Comparison of ENCODE assay signal across 10 cellular contexts in the genomic region with DNA sequence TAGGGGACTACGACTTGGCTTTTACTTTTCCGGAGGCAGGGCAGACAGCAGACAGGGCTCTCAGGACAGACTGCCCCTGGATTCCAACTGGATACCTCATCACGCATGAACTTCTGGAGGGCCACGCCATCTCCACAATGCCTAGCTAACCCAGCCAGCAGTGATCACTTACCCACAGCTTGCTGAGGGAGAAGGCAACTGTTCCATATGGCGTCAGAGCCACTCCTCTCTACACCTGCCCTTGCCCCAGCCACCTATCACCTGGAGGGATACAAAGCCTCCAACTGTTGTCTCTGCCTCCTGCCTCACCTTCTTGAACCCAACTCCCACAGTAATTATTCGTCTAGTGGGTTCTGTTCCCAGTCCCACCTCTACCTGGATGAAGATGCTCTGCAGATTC.
"Had no signal": no experiment of that assay in that cellular context is flagged by ENCODE, and none has a peak within 500 bp of the region (broad histone marks: within the 10 kb centered on the region; RNA-seq: fewer than 3 reads in every experiment).

No MANE protein-coding gene starts in this region.

- H3K9me3 Mint-ChIP-seq: central memory CD8-positive, alpha-beta T cell; neural crest cell had no signal

- H3K27me3 ChIP-seq: hepatocyte, pancreas, SJCRH30, thyroid gland, vagina had no signal

- H3K4me3 ChIP-seq: hepatocyte, pancreas, SJCRH30, thyroid gland, vagina had no signal

- H3K27ac ChIP-seq: hepatocyte, pancreas, SJCRH30, thyroid gland, vagina had no signal

- H3K27me3 Mint-ChIP-seq: central memory CD8-positive, alpha-beta T cell had no signal

- H3K4me3 Mint-ChIP-seq: central memory CD8-positive, alpha-beta T cell; neural crest cell had no signal

- H3K4me1 ChIP-seq: pancreas, thyroid gland, vagina had no signal

- H3K9me3 ChIP-seq: pancreas, SJCRH30, thyroid gland, vagina had no signal

- DNase-seq: effector memory CD4-positive, alpha-beta T cell; kidney; pancreas; SJCRH30; stimulated activated CD4-positive, alpha-beta T cell treated with anti-CD3 and anti-CD28 coated beads, Interleukin-4, amount 100 ng/mL, for 4 hours; thyroid gland had no signal

- H2AFZ ChIP-seq: hepatocyte had no signal

- ATAC-seq: pancreas had no signal

- H3K4me1 Mint-ChIP-seq: neural crest cell had no signal

- H3K79me2 ChIP-seq: hepatocyte had no signal

- H3K4me2 ChIP-seq: hepatocyte had no signal
